Comparison of ENCODE assay signal across 12 cellular contexts in genomic region chr16:54447606-54448440, GRCh38.
DNase-seq lines count a peak whose midpoint lies in the region; ATAC-seq, FAIRE-seq and TF ChIP-seq lines count a peak whose summit lies in the region.
"Had no signal": no experiment of that assay in that cellular context is flagged by ENCODE, and none has a peak within 500 bp of the region (broad histone marks: within the 10 kb centered on the region; RNA-seq: fewer than 3 reads in every experiment).

No MANE protein-coding gene starts in this region.

- H3K4me3 ChIP-seq in H1 (ENCODE audit: extremely low read depth in 1 of 4, insufficient read depth in 2 of 4, low read depth in 3 of 4, low read length in 4 of 4): no peak overlapping the region
- no peak overlapping the region for H3K4me3 ChIP-seq in CD4-positive, alpha-beta memory T cell (ENCODE audit: low read length in 2 of 2)
- H3K4me3 ChIP-seq in WERI-Rb-1 (ENCODE audit: low read depth, low read length): no peak overlapping the region
- H3K4me3 ChIP-seq: heart right ventricle had no signal

- H4K5ac ChIP-seq in H1 (ENCODE audit: insufficient read length, low read depth, low read length): no peak overlapping the region

- H2AFZ ChIP-seq in H1 (ENCODE audit: low read length): 0 out of 2 replicates have a peak overlapping the region, but pooled peaks have one; percentile 53

- no peak overlapping the region for H3K4me3 Mint-ChIP-seq in CD4-positive, alpha-beta memory T cell
- H3K4me3 Mint-ChIP-seq: activated naive CD4-positive, alpha-beta T cell treated with anti-CD3 and anti-CD28 coated beads for 36 hours; stimulated activated naive CD8-positive, alpha-beta T cell treated with anti-CD3 and anti-CD28 coated beads, Interleukin-15, amount 100 ng/mL, for 72 hours had no signal

- no peaks in the 10 kb centered on the region for H4K20me1 ChIP-seq in H1 (replicated peaks in 1 of 2; ENCODE audit: control insufficient read depth in 1 of 2, insufficient read depth in 2 of 2, low read length in 2 of 2)

- no peaks in the 10 kb centered on the region for H3K23me2 ChIP-seq in H1 (ENCODE audit: low read depth, low read length)

- H3K4ac ChIP-seq in H1 (replicated peaks; ENCODE audit: insufficient read length, low read depth, low read length): no peak overlapping the region

- ATAC-seq in GM19397 (IDR thresholded peaks at IDR 0.05; ENCODE audit: unreplicated experiment) (no peak), HG03521 (IDR thresholded peaks at IDR 0.05; ENCODE audit: unreplicated experiment) (no peak)
- ATAC-seq: stimulated activated naive CD8-positive, alpha-beta T cell treated with anti-CD3 and anti-CD28 coated beads, Interleukin-15, amount 100 ng/mL, for 72 hours had no signal

- H3K79me2 ChIP-seq in H1 (ENCODE audit: control insufficient read depth in 1 of 2, insufficient read depth in 2 of 2, low read length in 2 of 2): no peaks in the 10 kb centered on the region

- no peak overlapping the region for H3K27ac Mint-ChIP-seq in CD4-positive, alpha-beta memory T cell
- H3K27ac Mint-ChIP-seq: activated naive CD4-positive, alpha-beta T cell treated with anti-CD3 and anti-CD28 coated beads for 36 hours had no signal

- no peak overlapping the region for H2BK15ac ChIP-seq in H1 (ENCODE audit: low read length)

- H2BK12ac ChIP-seq in H1 (ENCODE audit: low read depth, low read length): no peak overlapping the region

- H4K8ac ChIP-seq in H1 (ENCODE audit: extremely low read depth, insufficient read depth, low read length): peak overlapping the region; percentile 45; the same call in 1 of the 2 replicates

- H3K36me3 ChIP-seq in H1 (ENCODE audit: control insufficient read depth in 2 of 4, insufficient read depth in 4 of 4, low read length in 3 of 4) (no peaks in the 10 kb centered on the region), WERI-Rb-1 (no peaks in the 10 kb centered on the region)
- H3K36me3 ChIP-seq in CD4-positive, alpha-beta memory T cell (ENCODE audit: insufficient read depth, low read length): no peaks in the 10 kb centered on the region
- H3K36me3 ChIP-seq: heart right ventricle had no signal

- H4K91ac ChIP-seq in H1 (replicated peaks; ENCODE audit: insufficient read length, low read length): peak overlapping the region; percentile 17

- H3K27ac ChIP-seq in H1 (ENCODE audit: low read depth, low read length): no peak overlapping the region
- H3K27ac ChIP-seq in CD4-positive, alpha-beta memory T cell (ENCODE audit: low read depth, low read length): no peak overlapping the region
- no peak overlapping the region for H3K27ac ChIP-seq in WERI-Rb-1

- H3K14ac ChIP-seq in H1 (ENCODE audit: insufficient read length): no peak overlapping the region

- POLR2A ChIA-PET in H1 (lab: Charles Lee; ENCODE audit: partially characterized antibody): interaction anchor here (0.8 kb wide), 1 partner anchor 160 kb away, joined by 3 read pairs; no protein-coding TSS in a partner anchor
- POLR2A ChIA-PET in CD4-positive, alpha-beta memory T cell (lab: Charles Lee; ENCODE audit: partially characterized antibody): no interaction called here

- no peak overlapping the region for H2BK20ac ChIP-seq in H1 (ENCODE audit: low read length)

- FAIRE-seq in H1 (lab: Jason Lieb, UNC): no peak

- no peak for TF ChIP-seq RAD21 in H1 (IDR thresholded peaks at IDR 0.05 in 1 of 2, conservative IDR thresholded peaks at IDR 0.05 in 1 of 2; ENCODE audit: low read depth in 2 of 2, low read length in 2 of 2)

- 0 out of 7 replicates have a peak, but pooled peaks cover 0 to 3% (median 1%) of the 10 kb centered on the region in 4 experiments for H3K4me1 ChIP-seq in H1 (replicated peaks in 1 of 4; ENCODE audit: control insufficient read depth in 3 of 4, insufficient read depth in 4 of 4, low read length in 3 of 4)
- no peaks in the 10 kb centered on the region for H3K4me1 ChIP-seq in CD4-positive, alpha-beta memory T cell (ENCODE audit: insufficient read depth, low read length)

- 85% methylated on average over 20 of the region's 20 CpGs; no CpG with 5 or more reads in 1 of the 2 experiments for WGBS in H1 (ENCODE audit: extremely low coverage in 1 of 2, insufficient coverage in 1 of 2, insufficient read length in 1 of 2, insufficient replicate concordance in 2 of 2, low coverage in 1 of 2, low lambda C conversion rate in 2 of 2, missing lambda C conversion rate in 1 of 2), 2 experiments

- H2BK5ac ChIP-seq in H1 (ENCODE audit: low read depth, low read length): no peak overlapping the region

- H3K4me2 ChIP-seq in H1 (ENCODE audit: insufficient read depth in 1 of 2, low read depth in 2 of 2, low read length in 2 of 2): no peak overlapping the region

- H3K27me3 Mint-ChIP-seq in CD4-positive, alpha-beta memory T cell: peaks cover 0 to 6% of the 10 kb centered on the region in 2 donors

- H3K9ac ChIP-seq in H1 (replicated peaks in 1 of 4; ENCODE audit: extremely low read depth in 1 of 4, low read depth in 3 of 4, low read length in 3 of 4): no peak overlapping the region

- CTCF ChIA-PET in H1 (lab: Charles Lee; ENCODE audit: partially characterized antibody): interaction anchor here (1.2 to 1.3 kb wide), 2 partner anchors 13 to 574 kb away, joined by 3 to 5 read pairs; no protein-coding TSS in a partner anchor
- CTCF ChIA-PET in CD4-positive, alpha-beta memory T cell (lab: Charles Lee; ENCODE audit: partially characterized antibody): no interaction called here

- peaks cover 0 to 1% (median 0%) of the 10 kb centered on the region in 8 donors for H3K9me3 Mint-ChIP-seq in CD4-positive, alpha-beta memory T cell
- H3K9me3 Mint-ChIP-seq: activated naive CD4-positive, alpha-beta T cell treated with anti-CD3 and anti-CD28 coated beads for 36 hours; stimulated activated naive CD8-positive, alpha-beta T cell treated with anti-CD3 and anti-CD28 coated beads, Interleukin-15, amount 100 ng/mL, for 72 hours had no signal

- no peak overlapping the region for H2BK120ac ChIP-seq in H1 (replicated peaks; ENCODE audit: low read depth, low read length)

- H3K36me3 Mint-ChIP-seq in CD4-positive, alpha-beta memory T cell: no peaks in the 10 kb centered on the region

- H3K18ac ChIP-seq in H1 (ENCODE audit: extremely low read depth, low read length): no peak overlapping the region

- no peak for TF ChIP-seq POLR2A in H1 (IDR thresholded peaks at IDR 0.05; ENCODE audit: control extremely low read depth in 1 of 2, low read depth in 2 of 2, low read length in 2 of 2)

- DNase-seq in GM04503 (ENCODE audit: low read depth): peak; percentile 71
- peak; percentile 85 for DNase-seq in NOMO-1 treated with dmso at 0.1 percent for 144 hours (lab: John Stamatoyannopoulos, UW; ENCODE audit: unreplicated experiment)
- no peak for DNase-seq in H1 (ENCODE audit: low read depth in 1 of 2, low spot score in 2 of 2)
- peak; percentile 52 for DNase-seq in non-pigmented ciliary epithelial cell (ENCODE audit: low read depth)
- DNase-seq in CD4-positive, alpha-beta memory T cell: no peak
- no peak for DNase-seq in WERI-Rb-1
- DNase-seq: activated naive CD4-positive, alpha-beta T cell treated with anti-CD3 and anti-CD28 coated beads for 36 hours; heart right ventricle; stimulated activated naive CD8-positive, alpha-beta T cell treated with anti-CD3 and anti-CD28 coated beads, Interleukin-15, amount 100 ng/mL, for 72 hours; T-helper 1 cell had no signal

- no peak overlapping the region; the same call in 1 of the 2 replicates for H2AK5ac ChIP-seq in H1 (ENCODE audit: low read depth, low read length)

- no peaks in the 10 kb centered on the region for H3K4me1 Mint-ChIP-seq in CD4-positive, alpha-beta memory T cell

- H3K23ac ChIP-seq in H1 (ENCODE audit: insufficient read length): no peak overlapping the region

- H3K9me3 ChIP-seq in H1 (ENCODE audit: insufficient read depth in 2 of 2, low read depth in 1 of 2, low read length in 1 of 2): peaks cover 7 to 8% of the 10 kb centered on the region in 2 experiments; a peak in 2 of 4 replicates
- no peaks in the 10 kb centered on the region for H3K9me3 ChIP-seq in CD4-positive, alpha-beta memory T cell (ENCODE audit: control insufficient read depth in 1 of 2, low read length in 2 of 2)
- H3K9me3 ChIP-seq in WERI-Rb-1 (ENCODE audit: severe bottlenecking): no peaks in the 10 kb centered on the region

- TF ChIP-seq CTCF in H1 (IDR thresholded peaks at IDR 0.05; ENCODE audit: control extremely low read depth in 1 of 3, insufficient read depth in 1 of 3, low read depth in 1 of 3, low read length in 3 of 3) (no peak), WERI-Rb-1 (IDR thresholded peaks at IDR 0.05; ENCODE audit: low read depth, low read length) (no peak)

- no peaks in the 10 kb centered on the region for H3K27me3 ChIP-seq in H1 (replicated peaks in 1 of 4; ENCODE audit: control insufficient read depth in 3 of 4, extremely low read depth in 1 of 4, insufficient read depth in 3 of 4, low read length in 3 of 4)
- no peaks in the 10 kb centered on the region for H3K27me3 ChIP-seq in CD4-positive, alpha-beta memory T cell (ENCODE audit: insufficient read depth, low read length)
- H3K27me3 ChIP-seq in WERI-Rb-1 (ENCODE audit: insufficient read depth, low read depth, severe bottlenecking): no peaks in the 10 kb centered on the region
- H3K27me3 ChIP-seq: heart right ventricle had no signal

- no peaks in the 10 kb centered on the region for H3K79me1 ChIP-seq in H1 (ENCODE audit: low read depth, low read length)

- intact Hi-C loops in CD4-positive, alpha-beta memory T cell (cut with micrococcal nuclease): no loop called here

- H3K56ac ChIP-seq in H1 (replicated peaks; ENCODE audit: insufficient read length, low read depth, low read length): no peak overlapping the region

- no peak for TF ChIP-seq EP300 in H1 (IDR thresholded peaks at IDR 0.05; ENCODE audit: borderline replicate concordance in 1 of 2, low read depth in 2 of 2, low read length in 2 of 2)

Comparison
In these comparisons a context has a peak if more than half of its experiments do, and no peak if none do; other contexts are left out.
1. DNase-seq: peak in GM04503 (single experiment), NOMO-1 treated with dmso at 0.1 percent for 144 hours (single experiment) and non-pigmented ciliary epithelial cell (single experiment); none in H1 (0 of 2), CD4-positive, alpha-beta memory T cell (0 of 5) and WERI-Rb-1 (single experiment).